In genomic region chr21:14547834-14548513, GRCh38 we compare ENCODE assay signal across 13 cellular contexts. TPM values are rescaled to one million over a fixed set of nuclear protein-coding genes. Genes with fewer than 3 reads are reported as not detected.
DNase-seq lines count a peak whose midpoint lies in the region; ATAC-seq and TF ChIP-seq lines count a peak whose summit lies in the region.
"Had no signal": no experiment of that assay in that cellular context is flagged by ENCODE, and none has a peak within 500 bp of the region (broad histone marks: within the 10 kb centered on the region; RNA-seq: fewer than 3 reads in every experiment).

No MANE protein-coding gene starts in this region.

- no peak for TF ChIP-seq EP300 in SK-N-SH (IDR thresholded peaks at IDR 0.05; ENCODE audit: borderline replicate concordance in 1 of 2, low read depth in 1 of 2, low read length in 1 of 2)

- H3K4me1 ChIP-seq in naive thymus-derived CD4-positive, alpha-beta T cell (ENCODE audit: control insufficient read depth in 2 of 2, insufficient read depth in 2 of 2, low read length in 2 of 2), result peaks cover 34 to 40% of the 10 kb centered on the region in 2 donors
- no peaks in the 10 kb centered on the region for H3K4me1 ChIP-seq in SK-N-SH (ENCODE audit: control insufficient read depth in 1 of 2, insufficient read depth in 2 of 2, low read depth in 1 of 2, low read length in 1 of 2)
- H3K4me1 ChIP-seq: adrenal gland, lower lobe of right lung had no signal

- peaks cover 52% of the 10 kb centered on the region for H3K4me1 Mint-ChIP-seq in activated CD4-positive, alpha-beta T cell treated with anti-CD3 and anti-CD28 coated beads for 36 hours
- H3K4me1 Mint-ChIP-seq in activated CD4-positive, alpha-beta memory T cell treated with anti-CD3 and anti-CD28 coated beads for 36 hours (ENCODE audit: low read depth), result peaks cover 50% of the 10 kb centered on the region
- peaks cover 27 to 66% (median 58%) of the 10 kb centered on the region in 7 donors for H3K4me1 Mint-ChIP-seq in naive thymus-derived CD4-positive, alpha-beta T cell
- H3K4me1 Mint-ChIP-seq in nephron progenitor cell, result no peaks in the 10 kb centered on the region

- TF ChIP-seq CTCF in SK-N-SH (IDR thresholded peaks at IDR 0.05), result no peak
- TF ChIP-seq CTCF in nephron progenitor cell (IDR thresholded peaks at IDR 0.05), result no peak

- no peaks in the 10 kb centered on the region for H3K79me2 ChIP-seq in SK-N-SH (ENCODE audit: insufficient read depth)

- H3F3A ChIP-seq in SK-N-SH (replicated peaks; ENCODE audit: insufficient read depth), result no peaks in the 10 kb centered on the region

- H3K36me3 ChIP-seq in naive thymus-derived CD4-positive, alpha-beta T cell (ENCODE audit: control insufficient read depth in 2 of 3, insufficient read depth in 3 of 3, low read length in 3 of 3), result no peaks in the 10 kb centered on the region
- H3K36me3 ChIP-seq in SK-N-SH (replicated peaks in 1 of 2; ENCODE audit: control insufficient read depth in 1 of 2, insufficient read depth in 2 of 2, low read length in 1 of 2), result no peaks in the 10 kb centered on the region
- H3K36me3 ChIP-seq: adrenal gland, lower lobe of right lung had no signal

- H3K9me3 ChIP-seq in naive thymus-derived CD4-positive, alpha-beta T cell (ENCODE audit: control insufficient read depth in 2 of 3, low read length in 3 of 3), result no peaks in the 10 kb centered on the region
- peaks cover 3% of the 10 kb centered on the region; the same call in 1 of the 2 replicates for H3K9me3 ChIP-seq in SK-N-SH
- H3K9me3 ChIP-seq: adrenal gland, lower lobe of right lung had no signal

- no peak for DNase-seq in activated CD4-positive, alpha-beta T cell treated with anti-CD3 and anti-CD28 coated beads for 36 hours
- DNase-seq in activated CD4-positive, alpha-beta T cell treated with anti-CD3 and anti-CD28 coated beads for 4 hours, result no peak
- DNase-seq in activated CD4-positive, alpha-beta memory T cell treated with anti-CD3 and anti-CD28 coated beads for 36 hours, result no peak
- no peak for DNase-seq in naive thymus-derived CD4-positive, alpha-beta T cell
- DNase-seq in SK-N-SH, result no peak
- DNase-seq in nephron progenitor cell, result no peak
- DNase-seq: 8988T; activated CD4-positive, CD25-positive, alpha-beta regulatory T cell treated with anti-CD3 and anti-CD28 coated beads, Interleukin-2, amount 50 U/mL, for 72 hours; adrenal gland; lower lobe of right lung; occipital lobe had no signal

- no peaks in the 10 kb centered on the region for H4K20me1 ChIP-seq in SK-N-SH (ENCODE audit: insufficient read depth)

- intact Hi-C loops in activated CD4-positive, alpha-beta T cell treated with anti-CD3 and anti-CD28 coated beads for 36 hours (cut with DNase I, micrococcal nuclease), result loop anchor here (1.0 to 10.0 kb wide), 12 partner anchors 21 to 1184 kb away; partner anchors contain the start of gene HSPA13 (in 2 of the 2)
- intact Hi-C loops in activated CD4-positive, alpha-beta memory T cell treated with anti-CD3 and anti-CD28 coated beads for 36 hours (cut with micrococcal nuclease), result loop anchor here (1.0 to 5.0 kb wide), 10 partner anchors 25 to 1184 kb away; partner anchors contain the start of gene HSPA13
- intact Hi-C loops in naive thymus-derived CD4-positive, alpha-beta T cell (cut with micrococcal nuclease), result loop anchor here (2.0 to 5.0 kb wide), 13 partner anchors 15 to 1183 kb away; partner anchors contain the start of genes NRIP1 (in 1 of the 2) and RBM11 (in 1 of the 2)

- H3K27ac ChIP-seq in naive thymus-derived CD4-positive, alpha-beta T cell (ENCODE audit: low read depth, low read length), result peak overlapping the region; percentile 41
- H3K27ac ChIP-seq in SK-N-SH (ENCODE audit: low read depth in 2 of 2, low read length in 1 of 2), result no peak overlapping the region
- H3K27ac ChIP-seq: lower lobe of right lung had no signal

- H3K27me3 Mint-ChIP-seq in activated CD4-positive, alpha-beta T cell treated with anti-CD3 and anti-CD28 coated beads for 36 hours, result no peaks in the 10 kb centered on the region
- H3K27me3 Mint-ChIP-seq in activated CD4-positive, alpha-beta memory T cell treated with anti-CD3 and anti-CD28 coated beads for 36 hours, result no peaks in the 10 kb centered on the region
- no peaks in the 10 kb centered on the region for H3K27me3 Mint-ChIP-seq in naive thymus-derived CD4-positive, alpha-beta T cell
- no peaks in the 10 kb centered on the region for H3K27me3 Mint-ChIP-seq in nephron progenitor cell (ENCODE audit: low read depth, poor library complexity)

- H3K4me3 ChIP-seq in naive thymus-derived CD4-positive, alpha-beta T cell (ENCODE audit: low read length), result no peak overlapping the region
- no peak overlapping the region for H3K4me3 ChIP-seq in SK-N-SH (ENCODE audit: low read depth in 2 of 2, low read length in 1 of 2)
- H3K4me3 ChIP-seq: adrenal gland, lower lobe of right lung had no signal

- no peaks in the 10 kb centered on the region for H3K9me2 ChIP-seq in SK-N-SH

- POLR2A ChIA-PET in activated CD4-positive, alpha-beta T cell treated with anti-CD3 and anti-CD28 coated beads for 36 hours (lab: Charles Lee), result no interaction called here
- POLR2A ChIA-PET in activated CD4-positive, alpha-beta memory T cell treated with anti-CD3 and anti-CD28 coated beads for 36 hours (lab: Charles Lee), result interaction anchor here (1.2 kb wide), 1 partner anchor 21 kb away, joined by 3 read pairs; no protein-coding TSS in a partner anchor
- POLR2A ChIA-PET in naive thymus-derived CD4-positive, alpha-beta T cell (lab: Charles Lee), result interaction anchor here (1.3 kb wide), 1 partner anchor 128 kb away, joined by 3 read pairs; no protein-coding TSS in a partner anchor
- POLR2A ChIA-PET in SK-N-SH (lab: Yijun Ruan, JAX), result no interaction called here

- peak; percentile 71 for ATAC-seq in activated CD4-positive, alpha-beta T cell treated with anti-CD3 and anti-CD28 coated beads for 36 hours
- ATAC-seq in HG02678 (IDR thresholded peaks at IDR 0.05; ENCODE audit: unreplicated experiment) (peak; percentile 31), GM21381 (IDR thresholded peaks at IDR 0.05; ENCODE audit: unreplicated experiment) (no peak)
- no peak for ATAC-seq in naive thymus-derived CD4-positive, alpha-beta T cell

- peak overlapping the region; percentile 89 for H3K27ac Mint-ChIP-seq in activated CD4-positive, alpha-beta T cell treated with anti-CD3 and anti-CD28 coated beads for 36 hours
- peak overlapping the region; percentile 82 for H3K27ac Mint-ChIP-seq in activated CD4-positive, alpha-beta memory T cell treated with anti-CD3 and anti-CD28 coated beads for 36 hours
- H3K27ac Mint-ChIP-seq in naive thymus-derived CD4-positive, alpha-beta T cell, result peak overlapping the region; percentile 59 to 93 (median 81)
- no peak overlapping the region for H3K27ac Mint-ChIP-seq in nephron progenitor cell

- CTCF ChIA-PET in activated CD4-positive, alpha-beta T cell treated with anti-CD3 and anti-CD28 coated beads for 36 hours (lab: Charles Lee), result interaction anchor here (1.3 kb wide), 2 partner anchors 12 to 20 kb away, joined by 3 to 11 read pairs; no protein-coding TSS in a partner anchor
- CTCF ChIA-PET in activated CD4-positive, alpha-beta memory T cell treated with anti-CD3 and anti-CD28 coated beads for 36 hours (lab: Charles Lee), result interaction anchor here (0.7 kb wide), 1 partner anchor 8 kb away, joined by 3 read pairs; no protein-coding TSS in a partner anchor
- CTCF ChIA-PET in naive thymus-derived CD4-positive, alpha-beta T cell (lab: Charles Lee), result no interaction called here
- CTCF ChIA-PET in SK-N-SH (lab: Yijun Ruan, JAX), result no interaction called here

- H3K27me3 ChIP-seq in naive thymus-derived CD4-positive, alpha-beta T cell (ENCODE audit: control insufficient read depth in 2 of 2, insufficient read depth in 2 of 2, low read length in 2 of 2), result no peaks in the 10 kb centered on the region
- H3K27me3 ChIP-seq in SK-N-SH (ENCODE audit: insufficient read depth), result no peaks in the 10 kb centered on the region
- H3K27me3 ChIP-seq: adrenal gland had no signal

- no peak for TF ChIP-seq RAD21 in SK-N-SH (IDR thresholded peaks at IDR 0.05; ENCODE audit: low read length)

- no peak overlapping the region for H3K4me2 ChIP-seq in SK-N-SH

- peaks cover 10% of the 10 kb centered on the region for H3K36me3 Mint-ChIP-seq in activated CD4-positive, alpha-beta T cell treated with anti-CD3 and anti-CD28 coated beads for 36 hours (ENCODE audit: low read depth)
- peaks cover 8% of the 10 kb centered on the region for H3K36me3 Mint-ChIP-seq in activated CD4-positive, alpha-beta memory T cell treated with anti-CD3 and anti-CD28 coated beads for 36 hours
- peaks cover 0 to 23% (median 0%) of the 10 kb centered on the region in 5 donors for H3K36me3 Mint-ChIP-seq in naive thymus-derived CD4-positive, alpha-beta T cell
- no peaks in the 10 kb centered on the region for H3K36me3 Mint-ChIP-seq in nephron progenitor cell (ENCODE audit: low read depth)

- H2AFZ ChIP-seq in SK-N-SH (ENCODE audit: low read depth), result no peak overlapping the region

- WGBS in SK-N-SH (ENCODE audit: low lambda C conversion rate), result 2% methylated on average over 3 of the region's 3 CpGs

- H3K9me3 Mint-ChIP-seq in activated CD4-positive, alpha-beta T cell treated with anti-CD3 and anti-CD28 coated beads for 36 hours (ENCODE audit: low read depth), result peaks cover 3% of the 10 kb centered on the region
- H3K9me3 Mint-ChIP-seq in activated CD4-positive, alpha-beta memory T cell treated with anti-CD3 and anti-CD28 coated beads for 36 hours, result no peaks in the 10 kb centered on the region
- H3K9me3 Mint-ChIP-seq in naive thymus-derived CD4-positive, alpha-beta T cell, result peaks cover 0 to 2% (median 0%) of the 10 kb centered on the region in 11 donors
- no peaks in the 10 kb centered on the region for H3K9me3 Mint-ChIP-seq in nephron progenitor cell

- H3K9ac ChIP-seq in SK-N-SH, result no peak overlapping the region

- peak overlapping the region; percentile 69 for H3K4me3 Mint-ChIP-seq in activated CD4-positive, alpha-beta T cell treated with anti-CD3 and anti-CD28 coated beads for 36 hours
- H3K4me3 Mint-ChIP-seq in activated CD4-positive, alpha-beta memory T cell treated with anti-CD3 and anti-CD28 coated beads for 36 hours, result peak overlapping the region; percentile 68
- peak overlapping the region in 8 of 10 donors; percentile 35 to 71 (median 54) for H3K4me3 Mint-ChIP-seq in naive thymus-derived CD4-positive, alpha-beta T cell
- H3K4me3 Mint-ChIP-seq in nephron progenitor cell, result no peak overlapping the region

TF ChIP-seq in SK-N-SH, 30 proteins besides CTCF, POLR2A, EP300 and RAD21:
- TF ChIP-seq EZH2phosphoT487 (IDR thresholded peaks at IDR 0.05; ENCODE audit: borderline replicate concordance, low read depth) (no peak), NRF1 (IDR thresholded peaks at IDR 0.05; ENCODE audit: low read depth, low read length) (no peak)

RNA-seq across cellular contexts. Expression of gene SAMSN1, which starts 1.9 kb away (rescaled TPM):
- 10 to 100 TPM; 39.8 to 43.5 TPM for total RNA-seq in activated CD4-positive, alpha-beta T cell treated with anti-CD3 and anti-CD28 coated beads for 36 hours
- 10 to 100 TPM; 47.5 to 48.4 TPM for total RNA-seq in activated CD4-positive, alpha-beta memory T cell treated with anti-CD3 and anti-CD28 coated beads for 36 hours
- total RNA-seq in naive thymus-derived CD4-positive, alpha-beta T cell, result 100 to 1,000 TPM in 1 of 5 experiments, 10 to 100 TPM in 4; 27.5 to 136 (median 38.0) TPM
- 10 to 100 TPM; 25.5 to 30.9 TPM for polyA plus RNA-seq in naive thymus-derived CD4-positive, alpha-beta T cell
- polyA plus RNA-seq in SK-N-SH (2012; rRNA removed), result not detected in 2 replicates
- not detected in 2 replicates for polyA plus RNA-seq in SK-N-SH (2012; cell fraction: cytosol; rRNA removed)
- polyA plus RNA-seq in SK-N-SH (2012; cell fraction: nucleus; rRNA removed), result not detected in 2 replicates

Comparison
In these comparisons a context has a peak if more than half of its experiments do, and no peak if none do; other contexts are left out.
1. ATAC-seq: peak in activated CD4-positive, alpha-beta T cell treated with anti-CD3 and anti-CD28 coated beads for 36 hours (single experiment) and HG02678 (single experiment); none in naive thymus-derived CD4-positive, alpha-beta T cell (single experiment) and GM21381 (single experiment).
2. CTCF ChIA-PET loops: an anchor here in activated CD4-positive, alpha-beta T cell treated with anti-CD3 and anti-CD28 coated beads for 36 hours (1.3 kb wide) and activated CD4-positive, alpha-beta memory T cell treated with anti-CD3 and anti-CD28 coated beads for 36 hours (0.7 kb wide); none called in naive thymus-derived CD4-positive, alpha-beta T cell and SK-N-SH.
3. POLR2A ChIA-PET loops: an anchor here in activated CD4-positive, alpha-beta memory T cell treated with anti-CD3 and anti-CD28 coated beads for 36 hours (1.2 kb wide) and naive thymus-derived CD4-positive, alpha-beta T cell (1.3 kb wide); none called in activated CD4-positive, alpha-beta T cell treated with anti-CD3 and anti-CD28 coated beads for 36 hours and SK-N-SH.